1 cellular context compared by ENCODE assay signal in the genomic region with DNA sequence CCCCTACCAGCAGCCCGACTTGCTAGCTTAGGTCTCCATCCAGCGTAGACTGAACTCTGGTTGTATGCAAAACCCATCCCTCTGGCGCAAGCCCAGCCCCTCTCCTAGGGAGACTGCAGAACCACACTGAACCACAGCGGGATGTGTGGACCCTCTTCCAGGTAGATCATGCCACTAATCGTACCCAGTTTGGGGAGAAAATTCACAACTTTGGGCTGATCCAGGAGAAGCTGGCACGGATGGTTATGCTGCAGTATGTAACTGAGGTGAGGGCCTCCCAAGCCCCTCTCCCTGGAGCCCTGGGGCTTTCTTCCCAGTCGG.
TF ChIP-seq lines count a peak whose summit lies in the region.

No MANE protein-coding gene starts in this region.

TF ChIP-seq in HEK293, 187 proteins besides CTCF, POLR2A, EP300 and RAD21:
- TF ChIP-seq ZNF394 (tag by site-specific recombination; IDR thresholded peaks at IDR 0.05; ENCODE audit: borderline replicate concordance) = peak; percentile 81; the same call in 1 of the 2 replicates
- TF ChIP-seq, protein P1, sequence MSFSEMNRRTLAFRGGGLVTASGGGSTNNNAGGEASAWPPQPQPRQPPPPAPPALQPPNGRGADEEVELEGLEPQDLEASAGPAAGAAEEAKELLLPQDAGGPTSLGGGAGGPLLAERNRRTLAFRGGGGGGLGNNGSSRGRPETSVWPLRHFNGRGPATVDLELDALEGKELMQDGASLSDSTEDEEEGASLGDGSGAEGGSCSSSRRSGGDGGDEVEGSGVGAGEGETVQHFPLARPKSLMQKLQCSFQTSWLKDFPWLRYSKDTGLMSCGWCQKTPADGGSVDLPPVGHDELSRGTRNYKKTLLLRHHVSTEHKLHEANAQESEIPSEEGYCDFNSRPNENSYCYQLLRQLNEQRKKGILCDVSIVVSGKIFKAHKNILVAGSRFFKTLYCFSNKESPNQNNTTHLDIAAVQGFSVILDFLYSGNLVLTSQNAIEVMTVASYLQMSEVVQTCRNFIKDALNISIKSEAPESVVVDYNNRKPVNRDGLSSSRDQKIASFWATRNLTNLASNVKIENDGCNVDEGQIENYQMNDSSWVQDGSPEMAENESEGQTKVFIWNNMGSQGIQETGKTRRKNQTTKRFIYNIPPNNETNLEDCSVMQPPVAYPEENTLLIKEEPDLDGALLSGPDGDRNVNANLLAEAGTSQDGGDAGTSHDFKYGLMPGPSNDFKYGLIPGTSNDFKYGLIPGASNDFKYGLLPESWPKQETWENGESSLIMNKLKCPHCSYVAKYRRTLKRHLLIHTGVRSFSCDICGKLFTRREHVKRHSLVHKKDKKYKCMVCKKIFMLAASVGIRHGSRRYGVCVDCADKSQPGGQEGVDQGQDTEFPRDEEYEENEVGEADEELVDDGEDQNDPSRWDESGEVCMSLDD (tag by site-specific recombination; IDR thresholded peaks at IDR 0.05) = no peak
